19 cellular contexts compared by ENCODE assay signal in the genomic region with DNA sequence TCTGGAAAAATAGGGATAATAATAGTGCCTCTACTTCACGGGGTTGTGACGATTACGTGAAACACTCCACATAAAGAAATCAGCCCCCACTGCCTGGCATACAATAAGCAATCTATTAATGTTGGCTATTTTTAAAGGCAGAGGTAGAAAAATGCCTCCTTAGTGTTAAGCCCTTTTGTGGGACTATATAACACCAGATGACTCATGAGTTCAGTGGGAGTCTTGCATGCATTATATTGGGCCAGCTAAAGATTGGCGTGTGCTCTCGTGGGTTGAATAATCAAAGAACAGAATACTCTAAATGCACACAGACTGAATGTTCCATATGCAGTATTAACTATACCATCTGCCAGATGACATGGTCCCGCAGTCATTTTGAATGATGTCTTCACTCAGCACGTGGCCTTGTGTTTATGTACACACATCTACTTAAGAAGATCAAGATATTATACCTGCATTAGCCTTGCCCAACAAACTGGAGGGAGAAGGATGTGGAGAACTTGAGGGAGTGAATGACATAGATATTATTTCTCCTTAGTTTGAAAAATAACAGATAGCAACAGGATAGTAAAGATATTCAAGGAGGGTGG.
"Had no signal": no experiment of that assay in that cellular context is flagged by ENCODE, and none has a peak within 500 bp of the region (broad histone marks: within the 10 kb centered on the region; RNA-seq: fewer than 3 reads in every experiment).

No MANE protein-coding gene starts in this region.

- DNase-seq: activated CD4-positive, alpha-beta memory T cell treated with anti-CD3 and anti-CD28 coated beads, Interleukin-2, amount 10 ng/mL, durations not matched to agents 7 days and 5 days; activated CD4-positive, alpha-beta T cell treated with anti-CD3 and anti-CD28 coated beads for 48 hours; activated CD4-positive, CD25-positive, alpha-beta regulatory T cell; activated naive CD4-positive, alpha-beta T cell; activated T-cell treated with anti-CD3 and anti-CD28 coated beads, Interleukin-2, amount 50 U/mL, for 1 hour; aorta; dermis blood vessel endothelial cell; effector memory CD8-positive, alpha-beta T cell; foreskin keratinocyte; kidney; retina; stimulated activated naive CD4-positive, alpha-beta T cell; T-cell; thyroid gland had no signal

- H3K4me3 ChIP-seq: lung, thyroid gland had no signal

- H3K27ac Mint-ChIP-seq: activated CD4-positive, alpha-beta memory T cell treated with anti-CD3 and anti-CD28 coated beads, Interleukin-2, amount 10 ng/mL, durations not matched to agents 7 days and 5 days; activated T-helper 17 cell treated with anti-CD3 and anti-CD28 coated beads, Interleukin-2, amount 50 U/mL, for 72 hours; effector memory CD8-positive, alpha-beta T cell; natural killer cell treated with Interleukin-12 subunit alpha and Interleukin-12 subunit beta and Interleukin-15 and Interleukin-18, amount 100 ng/mL, for 72 hours; T-cell had no signal

- H3K27ac ChIP-seq: foreskin keratinocyte, thyroid gland had no signal

- H3K4me1 Mint-ChIP-seq: activated CD4-positive, alpha-beta memory T cell treated with anti-CD3 and anti-CD28 coated beads, Interleukin-2, amount 10 ng/mL, durations not matched to agents 7 days and 5 days; activated T-helper 17 cell treated with anti-CD3 and anti-CD28 coated beads, Interleukin-2, amount 50 U/mL, for 72 hours; T-cell had no signal

- H3K4me3 Mint-ChIP-seq: activated CD4-positive, alpha-beta memory T cell treated with anti-CD3 and anti-CD28 coated beads, Interleukin-2, amount 10 ng/mL, durations not matched to agents 7 days and 5 days; activated T-helper 17 cell treated with anti-CD3 and anti-CD28 coated beads, Interleukin-2, amount 50 U/mL, for 72 hours; effector memory CD8-positive, alpha-beta T cell; natural killer cell treated with Interleukin-12 subunit alpha and Interleukin-12 subunit beta and Interleukin-15 and Interleukin-18, amount 100 ng/mL, for 72 hours; T-cell had no signal

- H3K4me1 ChIP-seq: foreskin keratinocyte had no signal

- H3K36me3 ChIP-seq: thyroid gland had no signal

- H3K9me3 ChIP-seq: thyroid gland had no signal

- H3K36me3 Mint-ChIP-seq: natural killer cell treated with Interleukin-12 subunit alpha and Interleukin-12 subunit beta and Interleukin-15 and Interleukin-18, amount 100 ng/mL, for 72 hours; T-cell had no signal

- FAIRE-seq: bronchial epithelial cell, kidney had no signal

- ATAC-seq: activated T-helper 17 cell treated with anti-CD3 and anti-CD28 coated beads, Interleukin-2, amount 50 U/mL, for 72 hours; effector memory CD8-positive, alpha-beta T cell; foreskin keratinocyte; left lobe of liver; natural killer cell treated with Interleukin-12 subunit alpha and Interleukin-12 subunit beta and Interleukin-15 and Interleukin-18, amount 100 ng/mL, for 72 hours; T-cell had no signal

- H3K9me3 Mint-ChIP-seq: activated CD4-positive, alpha-beta memory T cell treated with anti-CD3 and anti-CD28 coated beads, Interleukin-2, amount 10 ng/mL, durations not matched to agents 7 days and 5 days; activated T-helper 17 cell treated with anti-CD3 and anti-CD28 coated beads, Interleukin-2, amount 50 U/mL, for 72 hours; effector memory CD8-positive, alpha-beta T cell; natural killer cell treated with Interleukin-12 subunit alpha and Interleukin-12 subunit beta and Interleukin-15 and Interleukin-18, amount 100 ng/mL, for 72 hours; T-cell had no signal

- H3K27me3 ChIP-seq: foreskin keratinocyte, thyroid gland had no signal
